24 cellular contexts compared by ENCODE assay signal in the genomic region with DNA sequence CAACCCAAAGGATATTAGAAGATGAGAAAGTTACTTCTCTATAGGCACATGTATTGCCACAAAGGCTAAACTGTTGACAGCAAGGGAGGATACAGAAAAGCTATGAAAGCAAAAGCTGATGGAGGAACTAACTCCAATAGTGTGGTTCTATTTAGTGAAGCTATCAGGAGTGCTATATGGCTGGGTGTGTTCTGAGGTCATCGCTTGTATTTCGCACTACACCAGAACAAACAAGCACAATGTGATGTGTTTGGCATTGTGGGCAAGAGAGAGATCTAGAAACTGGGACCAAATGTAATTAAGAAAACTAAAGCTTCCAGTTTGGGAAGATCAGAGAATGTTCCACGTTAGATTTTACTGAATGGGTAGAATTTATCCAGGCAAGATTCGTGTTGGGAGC.
"Had no signal": no experiment of that assay in that cellular context is flagged by ENCODE, and none has a peak within 500 bp of the region (broad histone marks: within the 10 kb centered on the region; RNA-seq: fewer than 3 reads in every experiment).

No MANE protein-coding gene starts in this region.

- ATAC-seq: left lobe of liver; naive thymus-derived CD8-positive, alpha-beta T cell; right lobe of liver; stimulated activated naive B cell treated with anti-CD40 and anti-IgM and Interleukin-4, amounts not matched to agents 10 μg/mL and 1 μg/mL and 100 μg/mL, for 72 hours had no signal

- H3K27ac ChIP-seq: esophagus muscularis mucosa, ovary, right lobe of liver, thoracic aorta, tibial nerve, upper lobe of left lung had no signal

- H3K4me3 Mint-ChIP-seq: immature natural killer cell; naive thymus-derived CD8-positive, alpha-beta T cell; nephron progenitor cell; stimulated activated naive B cell treated with anti-CD40 and anti-IgM and Interleukin-4, amounts not matched to agents 10 μg/mL and 1 μg/mL and 100 μg/mL, for 72 hours; stimulated activated naive CD8-positive, alpha-beta T cell treated with anti-CD3 and anti-CD28 coated beads, Interleukin-15, Interleukin-2, amounts not matched to agents 100 ng/mL and 50 ng/mL, for 24 hours had no signal

- H3K9me3 ChIP-seq: esophagus muscularis mucosa, ovary, right lobe of liver, thoracic aorta, tibial nerve, upper lobe of left lung had no signal

- H3K4me1 Mint-ChIP-seq: immature natural killer cell; naive thymus-derived CD8-positive, alpha-beta T cell; stimulated activated naive B cell treated with anti-CD40 and anti-IgM and Interleukin-4, amounts not matched to agents 10 μg/mL and 1 μg/mL and 100 μg/mL, for 72 hours had no signal

- H3K36me3 ChIP-seq: ovary, right lobe of liver, tibial nerve, upper lobe of left lung had no signal

- H3K27me3 ChIP-seq: esophagus muscularis mucosa, ovary, right lobe of liver, tibial nerve, upper lobe of left lung had no signal

- H3K27ac Mint-ChIP-seq: immature natural killer cell; naive thymus-derived CD8-positive, alpha-beta T cell; stimulated activated naive B cell treated with anti-CD40 and anti-IgM and Interleukin-4, amounts not matched to agents 10 μg/mL and 1 μg/mL and 100 μg/mL, for 72 hours; stimulated activated naive CD8-positive, alpha-beta T cell treated with anti-CD3 and anti-CD28 coated beads, Interleukin-15, Interleukin-2, amounts not matched to agents 100 ng/mL and 50 ng/mL, for 24 hours had no signal

- H3K36me3 Mint-ChIP-seq: immature natural killer cell; naive thymus-derived CD8-positive, alpha-beta T cell; stimulated activated naive B cell treated with anti-CD40 and anti-IgM and Interleukin-4, amounts not matched to agents 10 μg/mL and 1 μg/mL and 100 μg/mL, for 72 hours had no signal

- DNase-seq: cerebellar nuclear complex; cortex of kidney; effector CD4-positive, alpha-beta T cell; hypothalamus; immature natural killer cell; islet precursor cell; mesendoderm; midbrain; naive thymus-derived CD8-positive, alpha-beta T cell; nephron progenitor cell; nucleus accumbens; ovary; posterior cingulate gyrus; right lobe of liver; small intestine; stimulated activated CD4-positive, alpha-beta T cell treated with anti-CD3 and anti-CD28 coated beads, Interleukin-15, amount 100 ng/mL, for 24 hours; stimulated activated CD4-positive, alpha-beta T cell treated with anti-CD3 and anti-CD28 coated beads, Interleukin-2, amount 100 ng/mL, for 48 hours; stimulated activated naive B cell treated with anti-CD40 and anti-IgM and Interleukin-4, amounts not matched to agents 10 μg/mL and 1 μg/mL and 100 μg/mL, for 72 hours; upper lobe of left lung had no signal

- H3K4me1 ChIP-seq: right lobe of liver had no signal

- H3K4me3 ChIP-seq: esophagus muscularis mucosa, ovary, right lobe of liver, thoracic aorta, tibial nerve, upper lobe of left lung had no signal

- H3K9me3 Mint-ChIP-seq: naive thymus-derived CD8-positive, alpha-beta T cell; nephron progenitor cell; stimulated activated naive B cell treated with anti-CD40 and anti-IgM and Interleukin-4, amounts not matched to agents 10 μg/mL and 1 μg/mL and 100 μg/mL, for 72 hours; stimulated activated naive CD8-positive, alpha-beta T cell treated with anti-CD3 and anti-CD28 coated beads, Interleukin-15, Interleukin-2, amounts not matched to agents 100 ng/mL and 50 ng/mL, for 24 hours had no signal
